In genomic region chr1:208090776-208091291, GRCh38 we compare ENCODE assay signal across 21 cellular contexts.
DNase-seq lines count a peak whose midpoint lies in the region; ATAC-seq and TF ChIP-seq lines count a peak whose summit lies in the region.
"Had no signal": no experiment of that assay in that cellular context is flagged by ENCODE, and none has a peak within 500 bp of the region (broad histone marks: within the 10 kb centered on the region; RNA-seq: fewer than 3 reads in every experiment).

No MANE protein-coding gene starts in this region.

- in situ Hi-C loops in gastrocnemius medialis (cut with MboI; ENCODE audit: low sequenced_read_pairs in 4 of 4), result no loop called here
- in situ Hi-C loops in KBM-7 (cut with MboI; ENCODE audit: low pct_unique_long_range_greater_than_20kb, low sequenced_read_pairs), result no loop called here

- H3K36me3 ChIP-seq in HEK293 (ENCODE audit: control insufficient read depth in 2 of 2, insufficient read depth in 1 of 2, low read length in 2 of 2) (peaks cover 0 to 45% of the 10 kb centered on the region in 2 experiments; a peak in 1 of 3 replicates), ascending aorta (peaks cover 20 to 38% of the 10 kb centered on the region in 2 donors), gastrocnemius medialis (peaks cover 0 to 37% of the 10 kb centered on the region in 2 donors)
- H3K36me3 ChIP-seq: BLaER1 had no signal

- POLR2A ChIA-PET in HEK293 (lab: Yijun Ruan, JAX), result no interaction called here

- intact Hi-C loops in ascending aorta (cut with DNase I) (loop anchor here (5.0 kb wide), 1 partner anchor 151 kb away; the partner anchor contains the start of gene PLXNA2), gastrocnemius medialis (cut with DNase I; ENCODE audit: low total_unique reads) (no loop called here)

- no peak overlapping the region for H3K27ac ChIP-seq in HEK293 (ENCODE audit: extremely low read depth, low read depth, low read length)
- H3K27ac ChIP-seq in ascending aorta, result peak overlapping the region; percentile 12 to 44
- peak overlapping the region; percentile 29 to 55 (median 36) for H3K27ac ChIP-seq in gastrocnemius medialis
- H3K27ac ChIP-seq: BLaER1 had no signal

- DNase-seq in ascending aorta (ENCODE audit: low spot score in 2 of 2) (no peak), fibroblast of the aortic adventitia (ENCODE audit: low read depth) (peak; percentile 20), gastrocnemius medialis (no peak), DMS79 (lab: John Stamatoyannopoulos, UW) (no peak), SK-N-DZ (ENCODE audit: low spot score) (no peak), KBM-7 (no peak)
- DNase-seq: activated CD4-positive, alpha-beta T cell treated with anti-CD3 and anti-CD28 coated beads, Interleukin-2, amount 50 U/mL, for 4 hours; activated CD8-positive, alpha-beta memory T cell treated with anti-CD3 and anti-CD28 coated beads, Interleukin-2, amount 50 U/mL, for 48 hours; COR-L47; cortex of kidney; DND-41; mammary epithelial cell; NCI-H1105 treated with DMSO at 0.1 percent for 48 hours; NCI-H2081 treated with DMSO at 0.1 percent for 48 hours; nucleus accumbens; stomach; T-helper 9 cell had no signal

- H3K27me3 ChIP-seq in ascending aorta, result no peaks in the 10 kb centered on the region
- no peaks in the 10 kb centered on the region for H3K27me3 ChIP-seq in gastrocnemius medialis
- H3K27me3 ChIP-seq: BLaER1, stomach had no signal

- ATAC-seq in gastrocnemius medialis, result no peak
- no peak for ATAC-seq in SK-N-SH treated with all-trans-retinoic acid at 6 μM for 48 hours
- ATAC-seq: WTC11 had no signal

- no peak for TF ChIP-seq CTCF in HEK293 (tag by site-specific recombination; IDR thresholded peaks at IDR 0.05)
- TF ChIP-seq CTCF in ascending aorta (IDR thresholded peaks at IDR 0.05), result no peak
- no peak for TF ChIP-seq CTCF in fibroblast of the aortic adventitia (IDR thresholded peaks at IDR 0.05; ENCODE audit: insufficient read depth, low read length)
- no peak for TF ChIP-seq CTCF in gastrocnemius medialis (IDR thresholded peaks at IDR 0.05 in 4 of 5, conservative IDR thresholded peaks at IDR 0.05 in 1 of 5)

- no peak for TF ChIP-seq POLR2A in gastrocnemius medialis (IDR thresholded peaks at IDR 0.05)

- H3K9me3 ChIP-seq in HEK293 (ENCODE audit: control insufficient read depth, insufficient read depth, low read depth, low read length) (no peaks in the 10 kb centered on the region), ascending aorta (no peaks in the 10 kb centered on the region), gastrocnemius medialis (no peaks in the 10 kb centered on the region)
- H3K9me3 ChIP-seq: BLaER1, stomach had no signal

- H3K4me1 ChIP-seq in HEK293 (ENCODE audit: control insufficient read depth, insufficient read depth, low read length) (no peaks in the 10 kb centered on the region), ascending aorta (peaks cover 0 to 23% of the 10 kb centered on the region in 2 donors), gastrocnemius medialis (peaks cover 23 to 26% of the 10 kb centered on the region in 2 donors)

- H3K4me3 ChIP-seq in HEK293 (ENCODE audit: low read depth, low read length) (no peak overlapping the region), ascending aorta (no peak overlapping the region), fibroblast of the aortic adventitia (ENCODE audit: low read depth, low read length) (no peak overlapping the region), gastrocnemius medialis (no peak overlapping the region)
- H3K4me3 ChIP-seq: BLaER1, stomach had no signal

- CTCF ChIA-PET in HEK293 (lab: Yijun Ruan, JAX), result interaction anchor here (0.7 to 0.8 kb wide), 2 partner anchors 68 to 149 kb away, joined by 3 read pairs; no protein-coding TSS in a partner anchor

TF ChIP-seq in HEK293, 187 proteins besides CTCF, POLR2A, EP300 and RAD21:
- TF ChIP-seq FEZF1 (tag by site-specific recombination; IDR thresholded peaks at IDR 0.05), result 0 out of 2 replicates have a peak, but pooled peaks have one; percentile 2
- TF ChIP-seq GFI1B (tag by site-specific recombination; IDR thresholded peaks at IDR 0.05), result no peak
- TF ChIP-seq ZNF341 (tag by site-specific recombination; IDR thresholded peaks at IDR 0.05; ENCODE audit: low read depth), result peak; percentile 59; the same call in 1 of the 2 replicates
- TF ChIP-seq ZIC2 (tag by site-specific recombination; IDR thresholded peaks at IDR 0.05), result peak; percentile 81
- peak; percentile 61 for TF ChIP-seq GLIS1 (tag by site-specific recombination; IDR thresholded peaks at IDR 0.05)
- peak; percentile 82 for TF ChIP-seq SCRT2 (tag by site-specific recombination; IDR thresholded peaks at IDR 0.05)
- no peak for TF ChIP-seq ZNF214 (tag by site-specific recombination; IDR thresholded peaks at IDR 0.05; ENCODE audit: borderline replicate concordance)

TF ChIP-seq in SK-N-SH treated with all-trans-retinoic acid at 6 μM for 48 hours, 23 proteins besides CTCF, POLR2A, EP300 and RAD21:
- no peak for TF ChIP-seq ESRRG (CRISPR knock-in tag; IDR thresholded peaks at IDR 0.05)
- TF ChIP-seq OSR1 (CRISPR knock-in tag; IDR thresholded peaks at IDR 0.05), result no peak
- no peak for TF ChIP-seq CSRNP3 (CRISPR knock-in tag; IDR thresholded peaks at IDR 0.05)
- no peak for TF ChIP-seq ZNF70 (CRISPR knock-in tag; IDR thresholded peaks at IDR 0.05)
- TF ChIP-seq PPARA (CRISPR knock-in tag; IDR thresholded peaks at IDR 0.05; ENCODE audit: borderline replicate concordance), result no peak
- no peak for TF ChIP-seq CREB5 (CRISPR knock-in tag; IDR thresholded peaks at IDR 0.05; ENCODE audit: low read depth)
- TF ChIP-seq ISL1 (CRISPR knock-in tag; IDR thresholded peaks at IDR 0.05), result no peak
TF ChIP-seq in SK-N-SH treated with all-trans-retinoic acid at 6 μM for 48 hours: peak in this region for 0.
